8 cellular contexts compared by ENCODE assay signal in the genomic region with DNA sequence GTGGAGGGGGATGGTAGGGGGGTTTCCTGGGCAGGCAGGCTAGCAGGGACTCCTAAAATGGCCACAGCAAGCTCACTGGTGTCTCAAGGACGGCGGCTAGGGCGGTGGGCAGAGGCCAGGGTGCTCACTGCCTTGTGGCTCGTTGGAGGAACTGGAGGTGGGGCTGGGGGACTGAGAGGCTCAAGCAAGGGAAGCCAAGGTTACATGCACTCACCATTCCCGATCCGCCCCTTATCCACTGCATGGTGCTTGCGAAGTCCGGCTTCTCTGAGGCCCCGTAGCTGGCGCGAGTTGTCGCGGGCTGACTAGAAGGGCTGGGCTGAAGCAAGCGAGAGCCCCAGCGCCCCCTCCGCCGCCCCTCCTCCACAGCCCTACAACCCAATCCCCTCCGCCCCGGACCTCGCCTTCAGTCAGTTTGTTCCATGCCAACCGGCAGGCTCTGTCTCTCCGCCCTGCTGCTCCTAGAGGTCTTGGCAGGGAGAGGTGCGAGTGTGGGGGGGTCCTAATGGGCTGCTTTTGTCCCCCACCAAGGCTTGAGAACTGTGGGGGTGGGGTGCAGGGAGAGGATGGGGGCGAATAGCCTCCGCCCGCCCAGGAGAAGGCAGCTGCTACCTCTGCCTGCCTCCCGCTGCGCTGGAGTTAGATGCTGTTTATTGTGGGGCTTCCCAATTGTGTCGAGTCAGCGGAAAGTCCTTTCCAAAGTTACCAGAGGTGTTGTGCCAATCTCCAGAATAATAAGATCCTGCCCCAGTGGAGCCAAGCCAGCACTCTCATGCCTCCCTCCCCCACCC. TPM values are rescaled to one million over a fixed set of nuclear protein-coding genes. Genes with fewer than 3 reads are reported as not detected.
A peak's percentile ranks its signal among the peaks of the same experiment; 100 is the strongest.
DNase-seq lines count a peak whose midpoint lies in the region; TF ChIP-seq lines count a peak whose summit lies in the region.

ARHGEF9 (minus strand) TSS at position 313 of the 791 bp plus-strand sequence; CDS start at position 244, 69 bp downstream.

- H3K27me3 Mint-ChIP-seq in CD14-positive monocyte (ENCODE audit: low read depth in 3 of 3), result peaks cover 0 to 5% (median 2%) of the 10 kb centered on the region in 3 donors

- intact Hi-C loops in CD14-positive monocyte (cut with micrococcal nuclease) (no loop called here), sigmoid colon (cut with DNase I) (no loop called here)

- H3K27ac ChIP-seq in HUES64 (ENCODE audit: low read depth, low read length), result peak within 1 kb of the TSS; percentile 88
- peak within 1 kb of the TSS; percentile 65 for H3K27ac ChIP-seq in iPS-20b (ENCODE audit: low read length)
- H3K27ac ChIP-seq in sigmoid colon, result peak within 1 kb of the TSS; percentile 14 to 72 (median 64)

- H3K9ac ChIP-seq in HUES64 (ENCODE audit: low read depth, low read length) (peak within 1 kb of the TSS; percentile 90), iPS-20b (ENCODE audit: low read depth, low read length) (peak within 1 kb of the TSS; percentile 90)

- H3K4me1 Mint-ChIP-seq in CD14-positive monocyte, result peaks cover 14% of the 10 kb centered on the region

- H3K27ac Mint-ChIP-seq in CD14-positive monocyte, result peak within 1 kb of the TSS in 2 of 7 donors; percentile 1 to 17

- DNase-seq in CD14-positive monocyte (ENCODE audit: low spot score) (no peak), astrocyte of the spinal cord (ENCODE audit: low read depth, low spot score) (no peak), sigmoid colon (peak; percentile 68), KBM-7 (no peak), NCI-H446 treated with DMSO at 0.1 percent for 48 hours (lab: John Stamatoyannopoulos, UW) (no peak)
- no peak for DNase-seq in stimulated activated CD8-positive, alpha-beta memory T cell treated with anti-CD3 and anti-CD28 coated beads, Interleukin-4, amount 100 ng/mL, for 48 hours

- no peak for TF ChIP-seq POLR2A in sigmoid colon (IDR thresholded peaks at IDR 0.05)

- under 1% methylated on average over 24 of the region's 30 CpGs for WGBS in HUES64
- 2 to 3% methylated on average over 30 of the region's 30 CpGs for WGBS in sigmoid colon, 2 donors

- no peak for TF ChIP-seq EP300 in sigmoid colon (IDR thresholded peaks at IDR 0.05)

- TF ChIP-seq CTCF in CD14-positive monocyte (IDR thresholded peaks at IDR 0.05) (no peak), astrocyte of the spinal cord (IDR thresholded peaks at IDR 0.05; ENCODE audit: low read depth, low read length) (no peak), sigmoid colon (IDR thresholded peaks at IDR 0.05) (no peak)

- H3K9me3 ChIP-seq in HUES64 (ENCODE audit: insufficient read depth, low read depth, low read length), result peaks cover 2% of the 10 kb centered on the region; the same call in 1 of the 2 replicates
- peaks cover 5% of the 10 kb centered on the region; the same call in 1 of the 2 replicates for H3K9me3 ChIP-seq in iPS-20b (ENCODE audit: insufficient read depth, low read depth, low read length)
- H3K9me3 ChIP-seq in sigmoid colon, result no peaks in the 10 kb centered on the region

- peak within 1 kb of the TSS; percentile 64 to 72 for H3K4me3 Mint-ChIP-seq in CD14-positive monocyte

- no peaks in the 10 kb centered on the region for H3K36me3 Mint-ChIP-seq in CD14-positive monocyte

- peak within 1 kb of the TSS; percentile 80 for H3K4me3 ChIP-seq in HUES64 (ENCODE audit: low read length)
- peak within 1 kb of the TSS; percentile 27 for H3K4me3 ChIP-seq in astrocyte of the spinal cord (ENCODE audit: low read depth, low read length)
- peak within 1 kb of the TSS; percentile 76 for H3K4me3 ChIP-seq in iPS-20b (ENCODE audit: low read length)
- peak within 1 kb of the TSS; percentile 52 to 61 (median 56) for H3K4me3 ChIP-seq in sigmoid colon

- H3K36me3 ChIP-seq in HUES64 (ENCODE audit: insufficient read depth, low read length) (no peaks in the 10 kb centered on the region; the same call in 1 of the 2 replicates), iPS-20b (ENCODE audit: insufficient read depth, low read depth, low read length) (no peaks in the 10 kb centered on the region; the same call in 1 of the 2 replicates), sigmoid colon (no peaks in the 10 kb centered on the region)

- in situ Hi-C loops in astrocyte of the spinal cord (cut with HindIII; ENCODE audit: low sequenced_read_pairs) (no loop called here), KBM-7 (cut with MboI; ENCODE audit: low pct_unique_long_range_greater_than_20kb, low sequenced_read_pairs) (no loop called here)

- peaks cover 0 to 3% (median 0%) of the 10 kb centered on the region in 7 donors for H3K9me3 Mint-ChIP-seq in CD14-positive monocyte

- H3K27me3 ChIP-seq in HUES64 (ENCODE audit: insufficient read depth, low read length) (no peaks in the 10 kb centered on the region), iPS-20b (ENCODE audit: insufficient read depth, low read length) (no peaks in the 10 kb centered on the region), sigmoid colon (no peaks in the 10 kb centered on the region)

- H3K4me1 ChIP-seq in HUES64 (ENCODE audit: insufficient read depth, low read length), result peaks cover 15% of the 10 kb centered on the region
- H3K4me1 ChIP-seq in iPS-20b (ENCODE audit: insufficient read depth, low read length), result peaks cover 5% of the 10 kb centered on the region; the same call in 1 of the 2 replicates
- no peaks in the 10 kb centered on the region for H3K4me1 ChIP-seq in sigmoid colon

RNA-seq across cellular contexts. Expression of gene ARHGEF9, which starts in this region (rescaled TPM):
- polyA plus RNA-seq in CD14-positive monocyte (1 to 10 TPM in 1 of 2 donors, under 1 TPM in 1; 0.84 to 2.6 TPM), sigmoid colon (10 to 100 TPM in 1 of 3 donors, 1 to 10 TPM in 2; 7.6 to 14.7 (median 8.4) TPM)
- polyA plus RNA-seq in HUES64 (2013, experiment 1 of 2), result 24.3 TPM
- 28.1 TPM for polyA plus RNA-seq in HUES64 (2013, experiment 2 of 2)
- 10 to 100 TPM; 28.8 to 46.8 (median 32.2) TPM for total RNA-seq in sigmoid colon

Comparison
In these comparisons a context has a peak if more than half of its experiments do, and no peak if none do; other contexts are left out.
1. H3K4me3 ChIP-seq: peak in every context shown above with its lines; median percentile 80 in HUES64; 76 in iPS-20b; 56 in sigmoid colon; 27 in astrocyte of the spinal cord.